ENCODE assay signal across 31 cellular contexts in the genomic region with DNA sequence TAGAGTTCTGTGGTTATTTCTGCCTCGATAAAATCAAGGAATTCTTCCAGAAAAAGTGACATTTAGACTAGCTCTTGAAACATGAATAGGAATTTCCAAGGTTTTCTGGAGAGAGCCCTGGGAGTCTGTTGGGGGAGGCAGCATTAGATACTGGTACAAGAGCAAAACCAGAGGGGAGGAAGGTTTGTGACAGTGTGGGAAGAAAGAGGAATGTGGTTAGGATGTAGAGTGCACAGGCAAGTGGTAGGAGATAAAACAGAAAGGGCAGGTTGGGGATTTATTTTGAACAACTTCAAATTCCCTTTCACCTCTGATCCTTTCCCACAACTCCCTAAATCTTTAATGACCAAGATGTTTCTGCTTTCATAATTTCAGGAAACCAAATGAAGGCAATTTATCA.
"Had no signal": no experiment of that assay in that cellular context is flagged by ENCODE, and none has a peak within 500 bp of the region (broad histone marks: within the 10 kb centered on the region; RNA-seq: fewer than 3 reads in every experiment).

No MANE protein-coding gene starts in this region.

- DNase-seq: activated CD4-positive, alpha-beta T cell treated with anti-CD3 and anti-CD28 coated beads for 4 hours; activated CD4-positive, alpha-beta T cell treated with anti-CD3 and anti-CD28 coated beads, Interleukin-2, amount 50 U/mL, for 4 hours; activated CD4-positive, CD25-positive, alpha-beta regulatory T cell; activated CD8-positive, alpha-beta memory T cell treated with anti-CD3 and anti-CD28 coated beads for 24 hours; activated effector memory CD4-positive, alpha-beta T cell treated with Interleukin-2 at 50 U/mL for 16 hours; activated naive CD4-positive, alpha-beta T cell treated with anti-CD3 and anti-CD28 coated beads for 36 hours; amygdala; dermis blood vessel endothelial cell; effector CD4-positive, alpha-beta T cell; gastrocnemius medialis; glutamatergic neuron; islet precursor cell; left ventricle myocardium inferior; nephron progenitor cell; ovary; right lobe of liver; stimulated activated CD4-positive, alpha-beta T cell treated with anti-CD3 and anti-CD28 coated beads, Interleukin-12 subunit alpha, Interleukin-12 subunit beta, amount 100 ng/mL, for 4 hours; stimulated activated CD4-positive, alpha-beta T cell treated with anti-CD3 and anti-CD28 coated beads, Interleukin-4, amount 100 ng/mL, for 1 hour; stimulated activated naive CD8-positive, alpha-beta T cell treated with anti-CD3 and anti-CD28 coated beads, Interleukin-15, Interleukin-2, amounts not matched to agents 100 U/mL and 50 U/mL, for 24 hours; T-helper 1 cell; trophoblast cell had no signal

- ATAC-seq: gastrocnemius medialis; right lobe of liver; stimulated activated naive CD8-positive, alpha-beta T cell treated with anti-CD3 and anti-CD28 coated beads, Interleukin-15, Interleukin-2, amounts not matched to agents 100 U/mL and 50 U/mL, for 24 hours had no signal

- H3K4me2 ChIP-seq: hepatocyte had no signal

- H3K36me3 ChIP-seq: gastrocnemius medialis, left ventricle myocardium inferior, neutrophil, ovary, right lobe of liver, thoracic aorta had no signal

- H3K9me3 Mint-ChIP-seq: nephron progenitor cell; T-helper 2 cell treated with Interferon-gamma antibody and Interleukin-4, amounts not matched to agents 5 μg/mL and 100 μg/mL, for 36 hours had no signal

- H3K27ac ChIP-seq: gastrocnemius medialis, hepatocyte, left ventricle myocardium inferior, neutrophil, ovary, right lobe of liver, thoracic aorta had no signal

- H3K4me3 ChIP-seq: gastrocnemius medialis, hepatocyte, left ventricle myocardium inferior, lung, ovary, right lobe of liver, thoracic aorta had no signal

- H3K27ac Mint-ChIP-seq: activated naive CD4-positive, alpha-beta T cell treated with anti-CD3 and anti-CD28 coated beads for 36 hours; nephron progenitor cell; progenitor cell of endocrine pancreas; T-helper 2 cell treated with Interferon-gamma antibody and Interleukin-4, amounts not matched to agents 5 μg/mL and 100 μg/mL, for 36 hours had no signal

- H3K4me3 Mint-ChIP-seq: activated naive CD4-positive, alpha-beta T cell treated with anti-CD3 and anti-CD28 coated beads for 36 hours; nephron progenitor cell; T-helper 2 cell treated with Interferon-gamma antibody and Interleukin-4, amounts not matched to agents 5 μg/mL and 100 μg/mL, for 36 hours had no signal

- FAIRE-seq: bronchial epithelial cell, colon, endometrium, urothelium cell line had no signal

- H3K27me3 Mint-ChIP-seq: progenitor cell of endocrine pancreas had no signal

- H3K9me3 ChIP-seq: gastrocnemius medialis, left ventricle myocardium inferior, neutrophil, ovary, right lobe of liver, thoracic aorta had no signal

- H3K27me3 ChIP-seq: gastrocnemius medialis, hepatocyte, neutrophil, ovary, right lobe of liver had no signal

- H3K4me1 ChIP-seq: gastrocnemius medialis, left ventricle myocardium inferior, right lobe of liver had no signal
